In genomic region chr2:161146996-161147395, GRCh38 we compare ENCODE assay signal across 14 cellular contexts.
"Had no signal": no experiment of that assay in that cellular context is flagged by ENCODE, and none has a peak within 500 bp of the region (broad histone marks: within the 10 kb centered on the region; RNA-seq: fewer than 3 reads in every experiment).

No MANE protein-coding gene starts in this region.

- ATAC-seq: body of pancreas; effector memory CD8-positive, alpha-beta T cell; gastrocnemius medialis; natural killer cell; psoas muscle; stimulated activated naive CD8-positive, alpha-beta T cell treated with anti-CD3 and anti-CD28 coated beads, Interleukin-15, amount 100 ng/mL, for 72 hours had no signal

- H3K27ac Mint-ChIP-seq: activated naive CD4-positive, alpha-beta T cell treated with anti-CD3 and anti-CD28 coated beads, Interleukin-2, amount 50 U/mL, for 24 hours; natural killer cell; stimulated activated naive CD8-positive, alpha-beta T cell treated with anti-CD3 and anti-CD28 coated beads, Interleukin-15, amount 100 ng/mL, for 72 hours had no signal

- H3K4me3 Mint-ChIP-seq: activated naive CD4-positive, alpha-beta T cell treated with anti-CD3 and anti-CD28 coated beads, Interleukin-2, amount 50 U/mL, for 24 hours; central memory CD8-positive, alpha-beta T cell; effector memory CD8-positive, alpha-beta T cell; natural killer cell; stimulated activated naive CD8-positive, alpha-beta T cell treated with anti-CD3 and anti-CD28 coated beads, Interleukin-15, amount 100 ng/mL, for 72 hours had no signal

- DNase-seq: activated B cell treated with CpG ODN at 0.5 μM for 24 hours; body of pancreas; effector memory CD8-positive, alpha-beta T cell; gastrocnemius medialis; hippocampal formation; midbrain; natural killer cell; sigmoid colon; stimulated activated CD4-positive, alpha-beta T cell treated with anti-CD3 and anti-CD28 coated beads, Interleukin-2, amount 100 ng/mL, for 48 hours; stimulated activated naive CD8-positive, alpha-beta T cell treated with anti-CD3 and anti-CD28 coated beads, Interleukin-15, amount 100 ng/mL, for 72 hours; T-helper 2 cell had no signal

- H3K27me3 Mint-ChIP-seq: activated B cell treated with CpG ODN at 0.5 μM for 24 hours; activated naive CD4-positive, alpha-beta T cell treated with anti-CD3 and anti-CD28 coated beads, Interleukin-2, amount 50 U/mL, for 24 hours; central memory CD8-positive, alpha-beta T cell; effector memory CD8-positive, alpha-beta T cell; stimulated activated naive CD8-positive, alpha-beta T cell treated with anti-CD3 and anti-CD28 coated beads, Interleukin-15, amount 100 ng/mL, for 72 hours had no signal
